1 cellular context compared by ENCODE assay signal in the genomic region with DNA sequence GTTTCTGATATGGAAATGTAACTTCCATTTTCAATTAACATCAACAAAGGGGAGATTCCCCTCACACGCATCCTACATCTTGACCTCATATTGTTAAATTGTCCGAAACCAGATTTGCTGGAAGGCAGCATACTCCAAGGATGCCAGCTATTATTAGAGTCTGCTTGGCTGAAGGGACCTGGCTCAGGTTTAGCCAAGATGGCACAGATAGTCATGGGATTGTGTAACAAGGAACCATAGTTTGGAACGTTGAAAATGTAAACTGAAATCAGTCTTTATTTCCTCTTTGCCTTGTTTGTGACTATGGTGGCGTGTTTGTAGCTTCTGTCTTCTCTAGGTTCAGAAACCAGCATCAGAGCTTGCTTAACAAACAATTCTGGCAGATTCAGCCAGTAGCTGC.
TF ChIP-seq lines count a peak whose summit lies in the region.

No MANE protein-coding gene starts in this region.

TF ChIP-seq in H1, 55 proteins besides CTCF, POLR2A, EP300 and RAD21:
- TF ChIP-seq JUND (IDR thresholded peaks at IDR 0.05; ENCODE audit: low read length) (no peak), TAF1 (IDR thresholded peaks at IDR 0.05; ENCODE audit: low read depth, low read length) (no peak), NRF1 (IDR thresholded peaks at IDR 0.05; ENCODE audit: low read depth, low read length) (no peak), TEAD4 (IDR thresholded peaks at IDR 0.05; ENCODE audit: low read depth, low read length) (no peak), SIRT6 (IDR thresholded peaks at IDR 0.05; ENCODE audit: low read length) (no peak), SUZ12 (IDR thresholded peaks at IDR 0.05; ENCODE audit: low read length) (no peak), CBX8 (IDR thresholded peaks at IDR 0.05; ENCODE audit: borderline replicate concordance, low read depth, low read length) (no peak), BRCA1 (IDR thresholded peaks at IDR 0.05; ENCODE audit: low read depth, low read length) (no peak), KDM5A (IDR thresholded peaks at IDR 0.05; ENCODE audit: low read length) (no peak), JUN (IDR thresholded peaks at IDR 0.05; ENCODE audit: low read depth, low read length) (no peak), GABPA (IDR thresholded peaks at IDR 0.05; ENCODE audit: borderline replicate concordance, insufficient read depth, low read length) (no peak), SP4 (IDR thresholded peaks at IDR 0.05; ENCODE audit: low read length) (no peak), CREB1 (IDR thresholded peaks at IDR 0.05) (no peak), HDAC2 (IDR thresholded peaks at IDR 0.05; ENCODE audit: borderline replicate concordance in 1 of 2, low read depth in 2 of 2, low read length in 2 of 2) (no peak), SRF (IDR thresholded peaks at IDR 0.05; ENCODE audit: low read depth, low read length) (no peak)
